Comparison of ENCODE assay signal across 9 cellular contexts in genomic region chr4:133150643-133151300, GRCh38. TPM values are rescaled to one million over a fixed set of nuclear protein-coding genes. Genes with fewer than 3 reads are reported as not detected.
A peak's percentile ranks its signal among the peaks of the same experiment; 100 is the strongest.
DNase-seq lines count a peak whose midpoint lies in the region; ATAC-seq, FAIRE-seq and TF ChIP-seq lines count a peak whose summit lies in the region.
"Had no signal": no experiment of that assay in that cellular context is flagged by ENCODE, and none has a peak within 500 bp of the region (broad histone marks: within the 10 kb centered on the region; RNA-seq: fewer than 3 reads in every experiment).

No MANE protein-coding gene starts in this region.

- no peak overlapping the region for H2BK120ac ChIP-seq in neuronal stem cell (ENCODE audit: low read depth, low read length)

- no peaks in the 10 kb centered on the region for H3K9me3 Mint-ChIP-seq in endothelial cell (ENCODE audit: unreplicated experiment)
- H3K9me3 Mint-ChIP-seq in CD4-positive, alpha-beta memory T cell: peaks cover 0 to 28% (median 11%) of the 10 kb centered on the region in 8 donors

- peak overlapping the region; percentile 90 for H3K4me2 ChIP-seq in neuronal stem cell (ENCODE audit: insufficient read depth, low read length, poor library complexity, severe bottlenecking)

- H2BK5ac ChIP-seq in neuronal stem cell (ENCODE audit: low read length): no peak overlapping the region

- peak overlapping the region; percentile 38 for H3K4me3 ChIP-seq in AG04449 (ENCODE audit: low read depth, low read length)
- peak overlapping the region; percentile 44 to 76 for H3K4me3 ChIP-seq in neuronal stem cell (ENCODE audit: low read length in 2 of 2)
- H3K4me3 ChIP-seq in CD4-positive, alpha-beta memory T cell (ENCODE audit: low read length in 2 of 2): no peak overlapping the region
- H3K4me3 ChIP-seq: lung had no signal

- no peak overlapping the region for H4K8ac ChIP-seq in neuronal stem cell (ENCODE audit: low read depth, low read length)

- peak overlapping the region; percentile 79 for H3K9ac ChIP-seq in neuronal stem cell (ENCODE audit: low read depth, low read length, poor library complexity)

- H2AFZ ChIP-seq in neuronal stem cell (ENCODE audit: low read length): peak overlapping the region; percentile 94

- TF ChIP-seq CTCF in AG04449 (IDR thresholded peaks at IDR 0.05; ENCODE audit: insufficient read depth, low read length, missing control alignments) (no peak), endothelial cell (IDR thresholded peaks at IDR 0.05; ENCODE audit: unreplicated experiment) (no peak)

- H3K4me1 ChIP-seq in neuronal stem cell (ENCODE audit: control insufficient read depth in 2 of 2, insufficient read depth in 1 of 2, low read depth in 1 of 2, low read length in 2 of 2): peaks cover 0 to 9% of the 10 kb centered on the region in 2 donors
- H3K4me1 ChIP-seq in CD4-positive, alpha-beta memory T cell (ENCODE audit: insufficient read depth, low read length): no peaks in the 10 kb centered on the region

- H3K4me1 Mint-ChIP-seq in endothelial cell (ENCODE audit: unreplicated experiment): peaks cover 34% of the 10 kb centered on the region
- H3K4me1 Mint-ChIP-seq in CD4-positive, alpha-beta memory T cell: peaks cover 4 to 38% (median 6%) of the 10 kb centered on the region in 4 donors

- no peak overlapping the region for H3K27ac ChIP-seq in neuronal stem cell (replicated peaks; ENCODE audit: low read length)
- H3K27ac ChIP-seq in CD4-positive, alpha-beta memory T cell (ENCODE audit: low read depth, low read length): no peak overlapping the region

- no CpG with 5 or more reads among the region's 51 CpGs for WGBS in neuronal stem cell (ENCODE audit: extremely low coverage in 2 of 2, insufficient read length in 2 of 2, insufficient replicate concordance in 1 of 2), 2 donors

- H3K23ac ChIP-seq in neuronal stem cell (ENCODE audit: low read depth, low read length, poor library complexity): peak overlapping the region; percentile 44

- FAIRE-seq in HTR-8/SVneo (lab: Jason Lieb, UNC): peak; percentile 59
- no peak for FAIRE-seq in urothelium cell line (lab: Jason Lieb, UNC)

- intact Hi-C loops in CD4-positive, alpha-beta memory T cell (cut with micrococcal nuclease): no loop called here

- no peak overlapping the region for H3K27ac Mint-ChIP-seq in endothelial cell (ENCODE audit: unreplicated experiment)
- H3K27ac Mint-ChIP-seq in CD4-positive, alpha-beta memory T cell: no peak overlapping the region

- H3K36me3 Mint-ChIP-seq in endothelial cell (ENCODE audit: low read depth, unreplicated experiment): peaks cover 5% of the 10 kb centered on the region
- H3K36me3 Mint-ChIP-seq in CD4-positive, alpha-beta memory T cell: peaks cover 1 to 10% of the 10 kb centered on the region in 2 donors

- ATAC-seq in GM18868 (IDR thresholded peaks at IDR 0.05; ENCODE audit: unreplicated experiment): no peak

- no peak for DNase-seq in AG04449 (ENCODE audit: low read depth, low spot score)
- DNase-seq in HTR-8/SVneo (ENCODE audit: insufficient read length, low spot score): peak; percentile 10
- DNase-seq in endothelial cell (ENCODE audit: low spot score): peak; percentile 35
- DNase-seq in neuronal stem cell (ENCODE audit: low spot score): no peak
- DNase-seq in activated CD4-positive, CD25-positive, alpha-beta regulatory T cell treated with anti-CD3 and anti-CD28 coated beads, Interleukin-2, amount 50 U/mL, for 72 hours: no peak
- DNase-seq in CD4-positive, alpha-beta memory T cell: no peak
- no peak for DNase-seq in urothelium cell line (ENCODE audit: low spot score)

- H3K14ac ChIP-seq in neuronal stem cell (ENCODE audit: low read length): peak overlapping the region; percentile 84

- CTCF ChIA-PET in AG04449 (lab: Yijun Ruan, JAX): no interaction called here
- CTCF ChIA-PET in CD4-positive, alpha-beta memory T cell (lab: Charles Lee; ENCODE audit: partially characterized antibody): no interaction called here

- no peaks in the 10 kb centered on the region for H3K36me3 ChIP-seq in neuronal stem cell (replicated peaks in 1 of 2; ENCODE audit: control insufficient read depth in 2 of 2, insufficient read depth in 2 of 2, low read length in 2 of 2)
- no peaks in the 10 kb centered on the region for H3K36me3 ChIP-seq in CD4-positive, alpha-beta memory T cell (ENCODE audit: insufficient read depth, low read length)

- H2BK15ac ChIP-seq in neuronal stem cell (ENCODE audit: low read length): no peak overlapping the region

- H2BK12ac ChIP-seq in neuronal stem cell (ENCODE audit: low read length): no peak overlapping the region

- peak overlapping the region; percentile 24 for H3K18ac ChIP-seq in neuronal stem cell (ENCODE audit: low read length)

- H3K27me3 Mint-ChIP-seq in endothelial cell (ENCODE audit: unreplicated experiment): peaks cover 30% of the 10 kb centered on the region
- peaks cover 38 to 53% of the 10 kb centered on the region in 2 donors for H3K27me3 Mint-ChIP-seq in CD4-positive, alpha-beta memory T cell

- H2AK5ac ChIP-seq in neuronal stem cell (ENCODE audit: low read depth, low read length): no peak overlapping the region

- POLR2A ChIA-PET in AG04449 (lab: Yijun Ruan, JAX): no interaction called here
- POLR2A ChIA-PET in CD4-positive, alpha-beta memory T cell (lab: Charles Lee; ENCODE audit: partially characterized antibody): no interaction called here

- H3K9me3 ChIP-seq in neuronal stem cell (replicated peaks in 1 of 2; ENCODE audit: control insufficient read depth in 2 of 2, insufficient read depth in 1 of 2, low read depth in 1 of 2, low read length in 2 of 2): peaks cover 0 to 8% of the 10 kb centered on the region in 2 donors
- no peaks in the 10 kb centered on the region for H3K9me3 ChIP-seq in CD4-positive, alpha-beta memory T cell (ENCODE audit: control insufficient read depth in 1 of 2, low read length in 2 of 2)

- peak overlapping the region; percentile 86 for H3K4me3 Mint-ChIP-seq in endothelial cell (ENCODE audit: unreplicated experiment)
- no peak overlapping the region for H3K4me3 Mint-ChIP-seq in CD4-positive, alpha-beta memory T cell

- H4K91ac ChIP-seq in neuronal stem cell (ENCODE audit: low read depth, low read length, poor library complexity): no peak overlapping the region

- peaks cover 0 to 55% (median 9%) of the 10 kb centered on the region in 3 experiments for H3K27me3 ChIP-seq in neuronal stem cell (ENCODE audit: control insufficient read depth in 3 of 3, insufficient read depth in 3 of 3, low read depth in 1 of 3, low read length in 3 of 3)
- H3K27me3 ChIP-seq in CD4-positive, alpha-beta memory T cell (ENCODE audit: insufficient read depth, low read length): peaks cover 7% of the 10 kb centered on the region

- no peaks in the 10 kb centered on the region for H3K79me1 ChIP-seq in neuronal stem cell (ENCODE audit: low read depth, low read length)

- H3K4ac ChIP-seq in neuronal stem cell (ENCODE audit: low read length): no peak overlapping the region

RNA-seq across cellular contexts. Expression of gene PCDH10, which starts 1.7 kb away (rescaled TPM):
- total RNA-seq in endothelial cell (ENCODE audit: unreplicated experiment): 10.8 TPM
- polyA plus RNA-seq in neuronal stem cell (2013, experiment 1 of 2): 1.2 TPM
- polyA plus RNA-seq in neuronal stem cell (2013, experiment 2 of 2): 1.1 TPM
- total RNA-seq in CD4-positive, alpha-beta memory T cell: not detected
- not detected for polyA plus RNA-seq in CD4-positive, alpha-beta memory T cell

Comparison
In these comparisons a context has a peak if more than half of its experiments do, and no peak if none do; other contexts are left out.
1. DNase-seq: peak in HTR-8/SVneo (single experiment) and endothelial cell (single experiment); none in AG04449 (single experiment), neuronal stem cell (single experiment), activated CD4-positive, CD25-positive, alpha-beta regulatory T cell treated with anti-CD3 and anti-CD28 coated beads, Interleukin-2, amount 50 U/mL, for 72 hours (single experiment), CD4-positive, alpha-beta memory T cell (0 of 5) and urothelium cell line (single experiment).
2. H3K4me3 ChIP-seq: peak in AG04449 (single experiment) and neuronal stem cell (2 of 2); none in CD4-positive, alpha-beta memory T cell (0 of 2).
3. RNA of gene PCDH10, which starts 1.7 kb away (total RNA-seq): 10.8 TPM in endothelial cell (single experiment); not detected in CD4-positive, alpha-beta memory T cell; every median in the first group is over 10 times any median in the second.